28 cellular contexts compared by ENCODE assay signal in the genomic region with DNA sequence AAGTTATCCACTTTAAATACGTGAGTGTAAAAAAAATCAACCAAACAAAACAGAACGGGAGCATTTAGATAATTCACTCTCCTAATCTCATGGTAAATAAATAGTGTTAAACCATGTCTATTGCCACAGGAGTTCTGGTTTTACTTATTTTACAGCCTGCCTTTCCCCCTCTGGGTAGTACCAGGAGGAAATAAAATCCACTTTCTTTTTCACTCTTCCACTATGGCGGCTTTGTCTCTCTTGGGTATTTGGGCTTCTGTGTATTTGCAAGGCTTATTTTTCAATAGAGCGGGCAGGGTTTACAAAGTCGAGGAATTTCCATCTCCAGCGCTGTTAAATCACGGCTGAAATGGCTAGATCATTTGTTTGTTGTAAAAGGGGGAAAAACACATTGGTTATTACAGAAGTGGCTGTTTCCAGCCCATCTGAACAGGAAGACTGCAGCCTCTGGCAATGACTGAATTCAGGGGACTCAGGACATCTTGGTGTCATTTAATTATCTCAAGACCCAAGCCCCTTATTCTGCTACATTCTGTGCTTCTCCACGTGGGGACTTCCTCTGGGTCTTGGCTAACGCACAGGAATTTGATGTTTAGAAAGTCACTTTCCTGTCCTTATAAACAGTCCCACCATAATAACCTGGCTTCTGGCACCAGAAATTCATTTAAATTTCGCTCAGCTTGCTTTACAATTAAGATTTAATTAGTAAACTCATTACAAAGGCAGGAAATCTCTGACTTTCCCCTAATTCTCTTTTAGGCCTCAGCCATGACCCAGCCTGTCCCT.
DNase-seq lines count a peak whose midpoint lies in the region; ATAC-seq and TF ChIP-seq lines count a peak whose summit lies in the region.
"Had no signal": no experiment of that assay in that cellular context is flagged by ENCODE, and none has a peak within 500 bp of the region (broad histone marks: within the 10 kb centered on the region; RNA-seq: fewer than 3 reads in every experiment).

No MANE protein-coding gene starts in this region.

- H3K4ac ChIP-seq in H9 (ENCODE audit: low read depth, low read length), result no peak overlapping the region

- H3K4me2 ChIP-seq in H9 (ENCODE audit: insufficient read depth, insufficient read length, low read length), result no peak overlapping the region
- H3K4me2 ChIP-seq in smooth muscle cell, result peak overlapping the region; percentile 56

- no peak overlapping the region for H2AK5ac ChIP-seq in H9 (ENCODE audit: insufficient read length, low read length)

- H3K79me1 ChIP-seq in H9 (ENCODE audit: insufficient read depth, low read depth, low read length, poor library complexity, severe bottlenecking), result no peaks in the 10 kb centered on the region

- H3F3A ChIP-seq in smooth muscle cell (ENCODE audit: low read depth), result peaks cover 6% of the 10 kb centered on the region

- no peak for TF ChIP-seq CTCF in H9 (conservative IDR thresholded peaks at IDR 0.05)
- no peak for TF ChIP-seq CTCF in smooth muscle cell (IDR thresholded peaks at IDR 0.05; ENCODE audit: borderline replicate concordance, insufficient read depth, poor library complexity, severe bottlenecking)

- H3K36me3 Mint-ChIP-seq in H9 (ENCODE audit: insufficient read depth in 1 of 3, low read depth in 3 of 3), result no peaks in the 10 kb centered on the region

- H2AFZ ChIP-seq in H9 (ENCODE audit: low read length), result peak overlapping the region; percentile 85
- peak overlapping the region; percentile 86 for H2AFZ ChIP-seq in smooth muscle cell (ENCODE audit: low read depth)

- H3K4me1 ChIP-seq in H9 (ENCODE audit: insufficient read depth, low read length), result peaks cover 4% of the 10 kb centered on the region; the same call in 1 of the 2 replicates
- peaks cover 4% of the 10 kb centered on the region for H3K4me1 ChIP-seq in iPS-15b (ENCODE audit: control insufficient read depth, insufficient read depth, low read length)
- H3K4me1 ChIP-seq in smooth muscle cell (ENCODE audit: low read depth), result peaks cover 6% of the 10 kb centered on the region
- H3K4me1 ChIP-seq: body of pancreas, gastroesophageal sphincter, right lobe of liver had no signal

- no peaks in the 10 kb centered on the region for H3K23me2 ChIP-seq in H9 (ENCODE audit: insufficient read length, low read depth, low read length, poor library complexity, severe bottlenecking)

- peaks cover 15 to 18% of the 10 kb centered on the region in 2 experiments for H3K4me1 Mint-ChIP-seq in H9

- H3K4me3 ChIP-seq in iPS-15b (ENCODE audit: low read depth, low read length) (no peak overlapping the region), smooth muscle cell (peak overlapping the region; percentile 27)
- H3K4me3 ChIP-seq: BLaER1 treated with 17β-estradiol and CSF1 and Interleukin-3, amounts not matched to agents 10 nM and 100 nM; body of pancreas; gastroesophageal sphincter; GM12878; right lobe of liver; thyroid gland had no signal

- no peak overlapping the region for H3K23ac ChIP-seq in H9 (ENCODE audit: insufficient read length, low read depth, low read length)

- no peak overlapping the region for H2BK5ac ChIP-seq in H9 (ENCODE audit: insufficient read length, low read length)

- no peak overlapping the region for H3K18ac ChIP-seq in H9 (ENCODE audit: insufficient read length, low read depth, low read length)

- H4K20me1 ChIP-seq in H9 (ENCODE audit: control insufficient read depth, insufficient read depth, insufficient read length) (no peaks in the 10 kb centered on the region), smooth muscle cell (ENCODE audit: low read depth) (no peaks in the 10 kb centered on the region)
- H4K20me1 ChIP-seq: BLaER1 treated with 17β-estradiol and CSF1 and Interleukin-3, amounts not matched to agents 10 nM and 100 nM had no signal

- no peak overlapping the region for H2BK15ac ChIP-seq in H9 (ENCODE audit: low read depth, low read length)

- DNase-seq in H9 (no peak), RPMI7951 (ENCODE audit: low read depth) (peak; percentile 21), smooth muscle cell (lab: John Stamatoyannopoulos, UW; ENCODE audit: unreplicated experiment) (no peak), KG1 (lab: John Stamatoyannopoulos, UW) (no peak)
- no peak for DNase-seq in activated T-cell treated with anti-CD3 and anti-CD28 coated beads, Interleukin-2, amount 50 U/mL, for 48 hours
- DNase-seq: activated CD4-positive, alpha-beta T cell treated with anti-CD3 and anti-CD28 coated beads, Interleukin-2, amount 50 U/mL, for 48 hours; activated naive CD4-positive, alpha-beta T cell treated with anti-CD3 and anti-CD28 coated beads for 36 hours; body of pancreas; cerebellar nuclear complex; DMS153; HCEC 1CT; MV-4-11; NCI-H146; NCI-H2107; NCI-H446; NCI-H748 treated with DMSO at 0.1 percent for 48 hours; posterior cingulate gyrus; right lobe of liver; stimulated activated CD8-positive, alpha-beta memory T cell treated with anti-CD3 and anti-CD28 coated beads, Interleukin-4, amount 100 ng/mL, for 48 hours; stimulated activated naive CD8-positive, alpha-beta T cell treated with anti-CD3 and anti-CD28 coated beads, Interleukin-15, amount 100 ng/mL, for 72 hours; thyroid gland had no signal

- WGBS in H9 (ENCODE audit: extremely low coverage, insufficient read length, low lambda C conversion rate), result no CpG with 5 or more reads among the region's 10 CpGs
- 48% methylated on average over 10 of the region's 10 CpGs for WGBS in smooth muscle cell (ENCODE audit: low lambda C conversion rate)

- H2BK20ac ChIP-seq in H9 (ENCODE audit: low read depth, low read length, poor library complexity, severe bottlenecking), result no peak overlapping the region

- H3K14ac ChIP-seq in H9 (ENCODE audit: insufficient read depth, low read length), result no peak overlapping the region

- no peak overlapping the region for H4K91ac ChIP-seq in H9 (ENCODE audit: insufficient read length, low read depth, low read length)

- H2BK12ac ChIP-seq in H9 (ENCODE audit: insufficient read length, low read depth, low read length), result no peak overlapping the region

- H3K9ac ChIP-seq in H9 (ENCODE audit: extremely low read depth, insufficient read length, low read length) (no peak overlapping the region), iPS-15b (ENCODE audit: low read depth, low read length) (peak overlapping the region; percentile 29), smooth muscle cell (ENCODE audit: low read depth) (no peak overlapping the region)
- H3K9ac ChIP-seq: BLaER1 treated with 17β-estradiol and CSF1 and Interleukin-3, amounts not matched to agents 10 nM and 100 nM had no signal

- peaks cover 2% of the 10 kb centered on the region; the same call in 1 of the 2 replicates for H3K27me3 Mint-ChIP-seq in H9 (ENCODE audit: low read depth)
- H3K27me3 Mint-ChIP-seq: stimulated activated naive CD8-positive, alpha-beta T cell treated with anti-CD3 and anti-CD28 coated beads, Interleukin-15, amount 100 ng/mL, for 72 hours had no signal

- H3K79me2 ChIP-seq in H9 (ENCODE audit: insufficient read depth, low read length) (no peaks in the 10 kb centered on the region), smooth muscle cell (ENCODE audit: low read depth) (no peaks in the 10 kb centered on the region)

- no peak overlapping the region for H4K8ac ChIP-seq in H9 (replicated peaks; ENCODE audit: insufficient read length, low read depth, low read length)

- H3K27ac ChIP-seq in H9 (ENCODE audit: insufficient read length, low read depth, low read length) (no peak overlapping the region), smooth muscle cell (ENCODE audit: low read depth) (no peak overlapping the region)
- H3K27ac ChIP-seq: BLaER1 treated with 17β-estradiol and CSF1 and Interleukin-3, amounts not matched to agents 10 nM and 100 nM; body of pancreas; gastroesophageal sphincter; neutrophil; right lobe of liver had no signal

- H4K5ac ChIP-seq in H9 (ENCODE audit: insufficient read length, low read depth, low read length), result no peak overlapping the region

- H3K4me3 Mint-ChIP-seq in H9, result no peak overlapping the region
- H3K4me3 Mint-ChIP-seq: activated naive CD4-positive, alpha-beta T cell treated with anti-CD3 and anti-CD28 coated beads for 36 hours; stimulated activated naive CD8-positive, alpha-beta T cell treated with anti-CD3 and anti-CD28 coated beads, Interleukin-15, amount 100 ng/mL, for 72 hours; T-helper 1 cell treated with Interleukin-12 subunit alpha and Interleukin-12 subunit beta and Interleukin-4 antibody, amounts not matched to agents 30 μg/mL and 1 μg/mL, for 36 hours had no signal

- peak overlapping the region in 1 of 3 experiments; percentile 40; a peak in 3 of 7 replicates for H3K27ac Mint-ChIP-seq in H9
- H3K27ac Mint-ChIP-seq: activated naive CD4-positive, alpha-beta T cell treated with anti-CD3 and anti-CD28 coated beads for 36 hours; stimulated activated naive CD8-positive, alpha-beta T cell treated with anti-CD3 and anti-CD28 coated beads, Interleukin-15, amount 100 ng/mL, for 72 hours; T-helper 1 cell treated with Interleukin-12 subunit alpha and Interleukin-12 subunit beta and Interleukin-4 antibody, amounts not matched to agents 30 μg/mL and 1 μg/mL, for 36 hours had no signal

- ATAC-seq in HG03045 (IDR thresholded peaks at IDR 0.05; ENCODE audit: unreplicated experiment), result no peak
- ATAC-seq: body of pancreas; gastroesophageal sphincter; GM12878; right lobe of liver; stimulated activated naive CD8-positive, alpha-beta T cell treated with anti-CD3 and anti-CD28 coated beads, Interleukin-15, amount 100 ng/mL, for 72 hours had no signal

- H3T11ph ChIP-seq in H9 (ENCODE audit: low read length), result no peak overlapping the region

- H3K56ac ChIP-seq in H9 (ENCODE audit: insufficient read length, low read depth, low read length), result no peak overlapping the region

- H3K9me3 Mint-ChIP-seq in H9, result no peaks in the 10 kb centered on the region
- H3K9me3 Mint-ChIP-seq: activated naive CD4-positive, alpha-beta T cell treated with anti-CD3 and anti-CD28 coated beads for 36 hours; stimulated activated naive CD8-positive, alpha-beta T cell treated with anti-CD3 and anti-CD28 coated beads, Interleukin-15, amount 100 ng/mL, for 72 hours; T-helper 1 cell treated with Interleukin-12 subunit alpha and Interleukin-12 subunit beta and Interleukin-4 antibody, amounts not matched to agents 30 μg/mL and 1 μg/mL, for 36 hours had no signal

- H2BK120ac ChIP-seq in H9 (ENCODE audit: low read depth, low read length, poor library complexity, severe bottlenecking), result no peak overlapping the region

- no peaks in the 10 kb centered on the region for H3K27me3 ChIP-seq in H9 (ENCODE audit: insufficient read depth, low read length)
- H3K27me3 ChIP-seq in iPS-15b (ENCODE audit: control insufficient read depth, insufficient read depth, low read length), result no peaks in the 10 kb centered on the region
- no peaks in the 10 kb centered on the region for H3K27me3 ChIP-seq in smooth muscle cell (ENCODE audit: low read depth)
- H3K27me3 ChIP-seq: BLaER1 treated with 17β-estradiol and CSF1 and Interleukin-3, amounts not matched to agents 10 nM and 100 nM; body of pancreas; neutrophil; right lobe of liver; thyroid gland had no signal

- H3K9me3 ChIP-seq in H9 (ENCODE audit: control insufficient read depth, low read depth, low read length), result no peaks in the 10 kb centered on the region
- no peaks in the 10 kb centered on the region for H3K9me3 ChIP-seq in iPS-15b (ENCODE audit: control insufficient read depth, insufficient read depth, low read length)
- no peaks in the 10 kb centered on the region for H3K9me3 ChIP-seq in smooth muscle cell (replicated peaks; ENCODE audit: low read depth)
- H3K9me3 ChIP-seq: BLaER1 treated with 17β-estradiol and CSF1 and Interleukin-3, amounts not matched to agents 10 nM and 100 nM; body of pancreas; gastroesophageal sphincter; neutrophil; right lobe of liver; thyroid gland had no signal

- H3K36me3 ChIP-seq in iPS-15b (ENCODE audit: control insufficient read depth, insufficient read depth, low read length), result no peaks in the 10 kb centered on the region
- H3K36me3 ChIP-seq in smooth muscle cell (ENCODE audit: low read depth), result no peaks in the 10 kb centered on the region
- H3K36me3 ChIP-seq: BLaER1 treated with 17β-estradiol and CSF1 and Interleukin-3, amounts not matched to agents 10 nM and 100 nM; gastroesophageal sphincter; neutrophil; right lobe of liver; thyroid gland had no signal
